9 cellular contexts compared by ENCODE assay signal in genomic region chr14:38254565-38255407, GRCh38. TPM values are rescaled to one million over a fixed set of nuclear protein-coding genes. Genes with fewer than 3 reads are reported as not detected.
DNase-seq lines count a peak whose midpoint lies in the region; ATAC-seq and TF ChIP-seq lines count a peak whose summit lies in the region.
"Had no signal": no experiment of that assay in that cellular context is flagged by ENCODE, and none has a peak within 500 bp of the region (broad histone marks: within the 10 kb centered on the region; RNA-seq: fewer than 3 reads in every experiment).

No MANE protein-coding gene starts in this region.

- TF ChIP-seq POLR2A in gastrocnemius medialis (IDR thresholded peaks at IDR 0.05): no peak

- H3K27me3 ChIP-seq in GM23248 (replicated peaks; ENCODE audit: insufficient read depth) (0 out of 2 replicates have a peak, but pooled peaks cover 4% of the 10 kb centered on the region), iPS-20b (ENCODE audit: insufficient read depth, low read length) (peaks cover 64% of the 10 kb centered on the region), gastrocnemius medialis (peaks cover 0 to 9% (median 0%) of the 10 kb centered on the region in 3 donors)
- H3K27me3 ChIP-seq: SJSA1 had no signal

- H3K36me3 Mint-ChIP-seq in brain: no peaks in the 10 kb centered on the region

- no peaks in the 10 kb centered on the region for H4K20me1 ChIP-seq in GM23248 (ENCODE audit: insufficient read depth)

- no peak overlapping the region for H3K27ac ChIP-seq in GM23248
- no peak overlapping the region for H3K27ac ChIP-seq in iPS-20b (ENCODE audit: low read length)
- peak overlapping the region; percentile 75 to 83 (median 81) for H3K27ac ChIP-seq in gastrocnemius medialis
- H3K27ac ChIP-seq: SJSA1 had no signal

- H3K4me3 ChIP-seq in GM23248 (peak overlapping the region; percentile 63), iPS-20b (ENCODE audit: low read length) (peak overlapping the region; percentile 74), gastrocnemius medialis (peak overlapping the region; percentile 57 to 62 (median 59))
- H3K4me3 ChIP-seq: SJSA1 had no signal

- peak overlapping the region; percentile 14 to 76 (median 60) for H3K4me3 Mint-ChIP-seq in brain

- peak overlapping the region; percentile 56 for H3K4me2 ChIP-seq in GM23248 (ENCODE audit: unreplicated experiment)

- WGBS in GM23248 (ENCODE audit: low coverage in 1 of 2, low lambda C conversion rate in 2 of 2, missing lambda C conversion rate in 2 of 2), 2 experiments: 39 to 42% methylated on average over 41 to 43 of the region's 44 CpGs

- H2AFZ ChIP-seq in GM23248: peak overlapping the region; percentile 72

- peaks cover 0 to 10% (median 6%) of the 10 kb centered on the region in 5 experiments for H3K9me3 Mint-ChIP-seq in brain

- no peak overlapping the region for H3K27ac Mint-ChIP-seq in brain

- 0 out of 2 replicates have a peak, but pooled peaks cover 8% of the 10 kb centered on the region for H3F3A ChIP-seq in GM23248 (ENCODE audit: insufficient read depth)

- intact Hi-C loops in gastrocnemius medialis (cut with DNase I; ENCODE audit: low total_unique reads): no loop called here

- H3K4me1 ChIP-seq in GM23248 (ENCODE audit: insufficient read depth) (peaks cover 7% of the 10 kb centered on the region; the same call in 1 of the 2 replicates), iPS-20b (ENCODE audit: insufficient read depth, low read length) (no peaks in the 10 kb centered on the region), gastrocnemius medialis (peaks cover 0 to 5% of the 10 kb centered on the region in 2 donors)
- H3K4me1 ChIP-seq: SJSA1 had no signal

- H3K4me1 Mint-ChIP-seq in brain: no peaks in the 10 kb centered on the region

- H3K79me2 ChIP-seq in GM23248 (ENCODE audit: insufficient read depth): no peaks in the 10 kb centered on the region

- peaks cover 50% of the 10 kb centered on the region for H3K27me3 Mint-ChIP-seq in brain

- in situ Hi-C loops in GM23248 (cut with MboI): no loop called here
- in situ Hi-C loops in gastrocnemius medialis (cut with MboI; ENCODE audit: low sequenced_read_pairs in 4 of 4): no loop called here

- H3K36me3 ChIP-seq in GM23248 (ENCODE audit: low read depth) (no peaks in the 10 kb centered on the region), iPS-20b (ENCODE audit: insufficient read depth, low read depth, low read length) (no peaks in the 10 kb centered on the region), gastrocnemius medialis (no peaks in the 10 kb centered on the region)
- H3K36me3 ChIP-seq: SJSA1 had no signal

- TF ChIP-seq CTCF in brain (conservative IDR thresholded peaks at IDR 0.05) (no peak), gastrocnemius medialis (IDR thresholded peaks at IDR 0.05 in 4 of 5, conservative IDR thresholded peaks at IDR 0.05 in 1 of 5) (no peak)

- peak; percentile 38 for DNase-seq in GM23248
- no peak for DNase-seq in gastrocnemius medialis
- no peak for DNase-seq in effector CD4-positive, alpha-beta T cell
- DNase-seq in hepatic stellate cell (ENCODE audit: low spot score): no peak
- DNase-seq in GOT3 (lab: John Stamatoyannopoulos, UW): no peak
- no peak for DNase-seq in HuH-7 (ENCODE audit: low spot score)

- no peaks in the 10 kb centered on the region for H3K9me3 ChIP-seq in GM23248 (ENCODE audit: low read depth)
- no peaks in the 10 kb centered on the region for H3K9me3 ChIP-seq in iPS-20b (ENCODE audit: insufficient read depth, low read depth, low read length)
- H3K9me3 ChIP-seq in gastrocnemius medialis: no peaks in the 10 kb centered on the region
- H3K9me3 ChIP-seq: SJSA1 had no signal

- H3K9ac ChIP-seq in GM23248 (no peak overlapping the region), iPS-20b (ENCODE audit: low read depth, low read length) (no peak overlapping the region)

- no peaks in the 10 kb centered on the region for H3K9me2 ChIP-seq in GM23248 (ENCODE audit: insufficient read depth)

- no peak for ATAC-seq in gastrocnemius medialis

RNA-seq across cellular contexts. Expression of gene CLEC14A, which starts 1.1 kb away (rescaled TPM):
- total RNA-seq in GM23248 (2014; rRNA removed; shearing (Covaris generic)): 0.63 TPM in 1 of 2 replicates, not detected in the other
- polyA plus RNA-seq in GM23248 (2016; fragmentation: Nextera tagmentation; extraction: Ambion mirVana) (0.10 TPM in 1 of 2 replicates, not detected in the other), brain (ENCODE audit: insufficient read depth, low read depth, low replicate concordance) (13.6 TPM)
- total RNA-seq in gastrocnemius medialis: 10 to 100 TPM; 21.2 to 68.6 (median 29.1) TPM
- total RNA-seq: SJSA1 had no signal

RNA-seq across cellular contexts. Expression of gene SSTR1, which starts 47.1 kb away (rescaled TPM):
- total RNA-seq in GM23248 (2014; rRNA removed; shearing (Covaris generic)): 17.6 and 18.4 TPM in 2 replicates
- polyA plus RNA-seq in GM23248 (2016; fragmentation: Nextera tagmentation; extraction: Ambion mirVana): 26.7 and 27.6 TPM in 2 replicates
- 1.3 TPM for polyA plus RNA-seq in brain (ENCODE audit: insufficient read depth, low read depth, low replicate concordance)
- total RNA-seq in gastrocnemius medialis: under 1 TPM in 3 of 4 donors, not detected in 1; 0.16 to 0.83 (median 0.33) TPM
- total RNA-seq: SJSA1 had no signal

Comparison
In these comparisons a context has a peak if more than half of its experiments do, and no peak if none do; other contexts are left out.
1. H3K27ac ChIP-seq: peak in gastrocnemius medialis (4 of 4); none in GM23248 (single experiment) and iPS-20b (single experiment).
2. RNA of gene CLEC14A, which starts 1.1 kb away (total RNA-seq): 21.2 to 68.6 TPM in gastrocnemius medialis; 0.63 TPM in GM23248; every median in the first group is over 10 times any median in the second.
3. RNA of gene SSTR1, which starts 47.1 kb away (total RNA-seq): 17.6 to 18.4 TPM in GM23248; 0.16 to 0.83 TPM in gastrocnemius medialis; every median in the first group is over 10 times any median in the second.
4. Peak in every context shown above with its lines, with median percentiles within 50 percentile points of each other: H3K4me3 ChIP-seq.